15 cellular contexts compared by ENCODE assay signal in the genomic region with DNA sequence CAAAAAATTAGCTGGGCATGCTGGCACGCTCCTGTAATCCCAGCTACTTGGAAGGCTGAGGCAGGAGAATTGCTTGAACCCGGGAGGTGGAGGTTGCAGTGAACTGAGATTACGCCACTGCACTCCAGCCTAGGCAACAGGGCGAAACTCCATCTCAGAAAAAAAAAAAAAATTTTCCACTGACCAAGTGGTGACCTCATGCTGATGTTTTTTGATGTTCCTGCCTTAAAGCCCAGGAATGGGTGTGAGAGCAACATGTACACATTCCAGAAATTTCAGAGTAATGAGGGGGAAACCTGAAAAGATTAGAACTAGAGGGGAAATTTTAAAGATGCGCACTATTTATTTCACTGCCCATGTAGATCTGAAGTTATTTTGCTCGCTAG. TPM values are rescaled to one million over a fixed set of nuclear protein-coding genes. Genes with fewer than 3 reads are reported as not detected.
DNase-seq lines count a peak whose midpoint lies in the region; ATAC-seq, FAIRE-seq and TF ChIP-seq lines count a peak whose summit lies in the region.
"Had no signal": no experiment of that assay in that cellular context is flagged by ENCODE, and none has a peak within 500 bp of the region (broad histone marks: within the 10 kb centered on the region; RNA-seq: fewer than 3 reads in every experiment).

No MANE protein-coding gene starts in this region.

- H3K27ac ChIP-seq in mesendoderm (ENCODE audit: low read depth, low read length): no peak overlapping the region
- H3K27ac ChIP-seq: spleen had no signal

- no peaks in the 10 kb centered on the region for H3K79me1 ChIP-seq in mesendoderm (ENCODE audit: low read length)

- CTCF ChIA-PET in Caco-2 (lab: Charles Lee): interaction anchor here (0.7 kb wide), 1 partner anchor 715 kb away, joined by 3 read pairs; a partner anchor contains a TSS

- H2BK5ac ChIP-seq in mesendoderm (ENCODE audit: low read length): no peak overlapping the region

- no peak overlapping the region for H3K9ac ChIP-seq in mesendoderm (ENCODE audit: low read length)

- no peaks in the 10 kb centered on the region for H3K9me3 ChIP-seq in Caco-2
- H3K9me3 ChIP-seq: spleen had no signal

- no peaks in the 10 kb centered on the region for H3K9me3 Mint-ChIP-seq in Caco-2 (ENCODE audit: unreplicated experiment)
- H3K9me3 Mint-ChIP-seq: effector memory CD8-positive, alpha-beta T cell had no signal

- H3K4me3 ChIP-seq in Caco-2 (ENCODE audit: low read depth, low read length): no peak overlapping the region
- no peak overlapping the region for H3K4me3 ChIP-seq in bronchial epithelial cell (ENCODE audit: low read depth, low read length)
- H3K4me3 ChIP-seq in mesendoderm (ENCODE audit: low read length): no peak overlapping the region
- H3K4me3 ChIP-seq: spleen had no signal

- H3K27ac Mint-ChIP-seq in Caco-2 (ENCODE audit: unreplicated experiment): peak overlapping the region; percentile 78
- H3K27ac Mint-ChIP-seq: B cell; effector memory CD8-positive, alpha-beta T cell had no signal

- H3K18ac ChIP-seq in mesendoderm (ENCODE audit: low read length): no peak overlapping the region

- peaks cover 8% of the 10 kb centered on the region for H3K36me3 Mint-ChIP-seq in Caco-2 (ENCODE audit: insufficient read depth, unreplicated experiment)

- H3K4me1 ChIP-seq in Caco-2 (peaks cover 27% of the 10 kb centered on the region), mesendoderm (ENCODE audit: control insufficient read depth, low read depth, low read length) (no peaks in the 10 kb centered on the region)
- H3K4me1 ChIP-seq: spleen had no signal

- H3K4ac ChIP-seq in mesendoderm (ENCODE audit: low read depth, low read length): no peak overlapping the region

- no peak overlapping the region for H4K8ac ChIP-seq in mesendoderm (ENCODE audit: low read depth, low read length)

- TF ChIP-seq CTCF in Caco-2 (IDR thresholded peaks at IDR 0.05; ENCODE audit: insufficient read depth in 1 of 2, low read depth in 1 of 2, low read length in 1 of 2, severe bottlenecking in 1 of 2, unreplicated experiment in 1 of 2) (no peak), bronchial epithelial cell (IDR thresholded peaks at IDR 0.05; ENCODE audit: insufficient read depth, low read length, severe bottlenecking) (no peak)

- H2AK5ac ChIP-seq in mesendoderm (ENCODE audit: low read length): no peak overlapping the region

- intact Hi-C loops in Caco-2 (cut with micrococcal nuclease; ENCODE audit: unreplicated experiment): loop anchor here (5.0 kb wide), 1 partner anchor 44 kb away; no protein-coding TSS in a partner anchor

- no peaks in the 10 kb centered on the region for H3K27me3 Mint-ChIP-seq in Caco-2 (ENCODE audit: insufficient read depth, unreplicated experiment)
- H3K27me3 Mint-ChIP-seq: B cell; effector memory CD8-positive, alpha-beta T cell had no signal

- no CpG with 5 or more reads among the region's 6 CpGs for WGBS in mesendoderm (ENCODE audit: extremely low coverage, insufficient coverage, low lambda C conversion rate)

- no peak for ATAC-seq in GM21619 (IDR thresholded peaks at IDR 0.05; ENCODE audit: unreplicated experiment)
- ATAC-seq: effector memory CD8-positive, alpha-beta T cell had no signal

- H3K79me2 ChIP-seq in mesendoderm (ENCODE audit: control insufficient read depth, insufficient read depth, low read length): no peaks in the 10 kb centered on the region

- peak overlapping the region; percentile 3 for H3K4me3 Mint-ChIP-seq in Caco-2 (ENCODE audit: unreplicated experiment)
- H3K4me3 Mint-ChIP-seq: B cell; effector memory CD8-positive, alpha-beta T cell had no signal

- peaks cover 14% of the 10 kb centered on the region for H3K4me1 Mint-ChIP-seq in Caco-2 (ENCODE audit: low read depth, unreplicated experiment)
- H3K4me1 Mint-ChIP-seq: B cell had no signal

- H3K23ac ChIP-seq in mesendoderm (ENCODE audit: low read length): no peak overlapping the region

- BruUV-seq in Caco-2 (replicated peaks; lab: Mats Ljungman, UMichigan): no TSS peak

- no peak overlapping the region for H4K5ac ChIP-seq in mesendoderm (ENCODE audit: low read length)

- H3K36me3 ChIP-seq in Caco-2 (ENCODE audit: control insufficient read depth, insufficient read depth, low read length) (no peaks in the 10 kb centered on the region), bronchial epithelial cell (ENCODE audit: control insufficient read depth, insufficient read depth, low read length) (no peaks in the 10 kb centered on the region), mesendoderm (ENCODE audit: control insufficient read depth, insufficient read depth, low read length) (no peaks in the 10 kb centered on the region)
- H3K36me3 ChIP-seq: spleen had no signal

- H3K4me2 ChIP-seq in mesendoderm (ENCODE audit: low read length): no peak overlapping the region

- FAIRE-seq in bronchial epithelial cell (lab: Jason Lieb, UNC): no peak

- no peak overlapping the region for H3K56ac ChIP-seq in mesendoderm (ENCODE audit: low read length)

- H3K27me3 ChIP-seq in Caco-2 (replicated peaks; ENCODE audit: control insufficient read depth, insufficient read depth, low read length) (no peaks in the 10 kb centered on the region), bronchial epithelial cell (ENCODE audit: control insufficient read depth, insufficient read depth, low read length) (no peaks in the 10 kb centered on the region), mesendoderm (ENCODE audit: insufficient read depth, low read length, poor library complexity) (no peaks in the 10 kb centered on the region)
- H3K27me3 ChIP-seq: spleen had no signal

- peak in 1 of 2 experiments; percentile 59 for DNase-seq in Caco-2
- DNase-seq in LHCN-M2 (ENCODE audit: low read depth): peak; percentile 50
- peak; percentile 18 for DNase-seq in bronchial epithelial cell (ENCODE audit: low read depth)
- peak; percentile 16 for DNase-seq in mesendoderm
- DNase-seq in HUDEP-2 (lab: John Stamatoyannopoulos, UW; ENCODE audit: unreplicated experiment in 76 of 76): no peak
- DNase-seq in NCI-H1092 (lab: John Stamatoyannopoulos, UW): no peak
- no peak for DNase-seq in NCI-H748 treated with DMSO at 0.1 percent for 48 hours (lab: John Stamatoyannopoulos, UW)
- DNase-seq: activated effector memory CD4-positive, alpha-beta T cell treated with Interleukin-2 at 50 U/mL for 16 hours; DMS153; effector memory CD8-positive, alpha-beta T cell; MV-4-11; NK-92 treated with Interleukin-12 subunit alpha and Interleukin-12 subunit beta, amount 100 ng/mL, for 24 hours; spleen had no signal

- no peak overlapping the region for H2BK15ac ChIP-seq in mesendoderm (replicated peaks; ENCODE audit: low read depth)

- POLR2A ChIA-PET in Caco-2 (lab: Charles Lee): interaction anchor here (0.6 to 0.7 kb wide), 2 partner anchors 56 to 67 kb away, joined by 3 read pairs; no protein-coding TSS in a partner anchor

- no peak overlapping the region for H2BK120ac ChIP-seq in mesendoderm (ENCODE audit: low read depth, low read length)

RNA-seq across cellular contexts. Expression of a gene that starts 19.6 kb away (rescaled TPM):
- total RNA-seq in Caco-2 (2022) (1.3 and 1.7 TPM in 2 replicates), LHCN-M2 (2014; rRNA removed) (0.13 and 0.23 TPM in 2 replicates), bronchial epithelial cell (under 0.01 and 0.64 TPM in 2 replicates)
- polyA plus RNA-seq in LHCN-M2 (2012): 0.74 TPM
- 1.2 TPM for polyA plus RNA-seq in mesendoderm (2013, experiment 1 of 2)
- polyA plus RNA-seq in mesendoderm (2013, experiment 2 of 2): 1.3 TPM
- total RNA-seq: B cell had no signal

RNA-seq across cellular contexts. Expression of a gene that starts 24.3 kb away (rescaled TPM):
- total RNA-seq in Caco-2 (2022) (27.2 and 32.0 TPM in 2 replicates), LHCN-M2 (2014; rRNA removed) (41.3 and 51.7 TPM in 2 replicates), bronchial epithelial cell (7.6 and 12.7 TPM in 2 replicates)
- 35.3 TPM for polyA plus RNA-seq in LHCN-M2 (2012)
- 15.8 TPM for polyA plus RNA-seq in mesendoderm (2013, experiment 1 of 2)
- 16.1 TPM for polyA plus RNA-seq in mesendoderm (2013, experiment 2 of 2)

RNA-seq across cellular contexts. Expression of a gene that starts 35.7 kb away (rescaled TPM):
- total RNA-seq in Caco-2 (2022) (58.5 and 60.7 TPM in 2 replicates), LHCN-M2 (2014; rRNA removed) (23.0 and 28.0 TPM in 2 replicates), bronchial epithelial cell (1.3 and 2.3 TPM in 2 replicates)
- 16.1 TPM for polyA plus RNA-seq in LHCN-M2 (2012)
- polyA plus RNA-seq in mesendoderm (2013, experiment 1 of 2): 5.6 TPM
- polyA plus RNA-seq in mesendoderm (2013, experiment 2 of 2): 5.4 TPM

RNA-seq across cellular contexts. Expression of a gene that starts 39.3 kb away (rescaled TPM):
- total RNA-seq in Caco-2 (2022) (0.41 and 0.84 TPM in 2 replicates), LHCN-M2 (2014; rRNA removed) (not detected in 2 replicates), bronchial epithelial cell (0.38 and 0.53 TPM in 2 replicates)
- polyA plus RNA-seq in LHCN-M2 (2012): 0.35 TPM
- polyA plus RNA-seq in mesendoderm (2013, experiment 1 of 2): 0.10 TPM
- 0.08 TPM for polyA plus RNA-seq in mesendoderm (2013, experiment 2 of 2)

Comparison
In these comparisons a context has a peak if more than half of its experiments do, and no peak if none do; other contexts are left out.
1. DNase-seq: peak in LHCN-M2 (single experiment), bronchial epithelial cell (single experiment) and mesendoderm (single experiment); none in HUDEP-2 (0 of 76), NCI-H1092 (single experiment) and NCI-H748 treated with DMSO at 0.1 percent for 48 hours (single experiment).